ENCODE assay signal across 26 cellular contexts in the genomic region with DNA sequence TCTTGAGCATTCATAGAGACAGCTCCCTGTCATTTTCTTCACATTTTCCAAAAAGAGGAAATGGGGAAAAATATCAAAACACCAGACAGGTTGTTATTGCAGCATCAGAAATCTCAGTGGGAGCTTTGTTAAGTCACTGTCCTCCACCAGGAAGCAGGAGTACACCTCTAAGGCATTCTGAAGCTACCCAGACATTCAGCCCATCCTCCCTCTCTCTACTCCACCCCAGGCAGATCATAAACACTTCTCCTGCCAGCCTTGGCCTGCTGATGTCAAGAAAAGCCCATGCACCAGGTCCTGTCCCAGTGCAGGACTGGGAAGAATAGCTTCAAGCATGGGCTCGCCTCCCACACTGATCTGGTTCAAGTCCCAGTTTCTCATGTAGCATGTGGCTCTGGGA.
DNase-seq lines count a peak whose midpoint lies in the region; ATAC-seq and TF ChIP-seq lines count a peak whose summit lies in the region.
"Had no signal": no experiment of that assay in that cellular context is flagged by ENCODE, and none has a peak within 500 bp of the region (broad histone marks: within the 10 kb centered on the region; RNA-seq: fewer than 3 reads in every experiment).

No MANE protein-coding gene starts in this region.

- H3K9me3 ChIP-seq in SK-N-MC (ENCODE audit: low read depth, low read length) (no peaks in the 10 kb centered on the region), heart left ventricle (no peaks in the 10 kb centered on the region)
- H3K9me3 ChIP-seq: BLaER1, colonic mucosa, esophagus muscularis mucosa, lower lobe of right lung, MG63, suprapubic skin had no signal

- H3K9me3 Mint-ChIP-seq in activated naive CD4-positive, alpha-beta T cell treated with anti-CD3 and anti-CD28 coated beads, Interleukin-2, amount 50 U/mL, for 24 hours: peaks cover 6% of the 10 kb centered on the region
- H3K9me3 Mint-ChIP-seq in activated naive CD4-positive, alpha-beta T cell treated with anti-CD3 and anti-CD28 coated beads, Interleukin-2, amount 50 U/mL, for 72 hours: peaks cover 15 to 29% of the 10 kb centered on the region in 2 donors
- H3K9me3 Mint-ChIP-seq in stimulated activated naive CD8-positive, alpha-beta T cell treated with anti-CD3 and anti-CD28 coated beads, Interleukin-15, amount 100 ng/mL, for 72 hours: peaks cover 0 to 5% of the 10 kb centered on the region in 2 donors
- H3K9me3 Mint-ChIP-seq: nephron progenitor cell had no signal

- no peak overlapping the region for H3K9ac ChIP-seq in SK-N-MC (ENCODE audit: insufficient read length)
- H3K9ac ChIP-seq: BLaER1, parathyroid adenoma had no signal

- no peak for DNase-seq in activated naive CD4-positive, alpha-beta T cell (lab: John Stamatoyannopoulos, UW)
- no peak for DNase-seq in SK-N-MC (ENCODE audit: low read depth, low spot score)
- no peak for DNase-seq in activated naive CD4-positive, alpha-beta T cell treated with anti-CD3 and anti-CD28 coated beads, Interleukin-2, amount 50 U/mL, for 72 hours (ENCODE audit: low spot score in 2 of 2)
- no peak for DNase-seq in stimulated activated naive CD8-positive, alpha-beta T cell treated with anti-CD3 and anti-CD28 coated beads, Interleukin-15, amount 100 ng/mL, for 72 hours
- DNase-seq in heart left ventricle: no peak
- DNase-seq in NCI-H2107 (lab: John Stamatoyannopoulos, UW): no peak
- DNase-seq: activated gamma-delta T cell, aorta, colonic mucosa, foreskin keratinocyte, HCEC 1CT, lower lobe of right lung, MG63, NCI-H1105 treated with DMSO at 0.1 percent for 48 hours, NCI-H2029, NCI-H69, nephron progenitor cell, SIG-M5, SW 1271 had no signal

- peaks cover 0 to 2% (median 0%) of the 10 kb centered on the region in 9 donors for H3K27me3 ChIP-seq in heart left ventricle
- H3K27me3 ChIP-seq: BLaER1, colonic mucosa, esophagus muscularis mucosa, foreskin keratinocyte, MG63, suprapubic skin had no signal

- peak overlapping the region; percentile 39 for H3K4me3 Mint-ChIP-seq in activated naive CD4-positive, alpha-beta T cell treated with anti-CD3 and anti-CD28 coated beads, Interleukin-2, amount 50 U/mL, for 24 hours
- peak overlapping the region; percentile 45 to 52 for H3K4me3 Mint-ChIP-seq in stimulated activated naive CD8-positive, alpha-beta T cell treated with anti-CD3 and anti-CD28 coated beads, Interleukin-15, amount 100 ng/mL, for 72 hours
- H3K4me3 Mint-ChIP-seq: nephron progenitor cell had no signal

- H3K36me3 Mint-ChIP-seq in activated naive CD4-positive, alpha-beta T cell treated with anti-CD3 and anti-CD28 coated beads, Interleukin-2, amount 50 U/mL, for 24 hours: peaks cover 4% of the 10 kb centered on the region
- peaks cover 6 to 39% of the 10 kb centered on the region in 2 donors for H3K36me3 Mint-ChIP-seq in activated naive CD4-positive, alpha-beta T cell treated with anti-CD3 and anti-CD28 coated beads, Interleukin-2, amount 50 U/mL, for 72 hours

- WGBS in heart left ventricle, 4 donors: 64 to 86% (median 71%) methylated on average over 1 of the region's 1 CpG

- H3K27me3 Mint-ChIP-seq in activated naive CD4-positive, alpha-beta T cell treated with anti-CD3 and anti-CD28 coated beads, Interleukin-2, amount 50 U/mL, for 24 hours: no peaks in the 10 kb centered on the region
- H3K27me3 Mint-ChIP-seq in stimulated activated naive CD8-positive, alpha-beta T cell treated with anti-CD3 and anti-CD28 coated beads, Interleukin-15, amount 100 ng/mL, for 72 hours: no peaks in the 10 kb centered on the region

- no peak for TF ChIP-seq CTCF in heart left ventricle (IDR thresholded peaks at IDR 0.05)

- intact Hi-C loops in heart left ventricle (cut with DNase I): no loop called here

- H3K27ac Mint-ChIP-seq in activated naive CD4-positive, alpha-beta T cell treated with anti-CD3 and anti-CD28 coated beads, Interleukin-2, amount 50 U/mL, for 24 hours: peak overlapping the region; percentile 96
- H3K27ac Mint-ChIP-seq in activated naive CD4-positive, alpha-beta T cell treated with anti-CD3 and anti-CD28 coated beads, Interleukin-2, amount 50 U/mL, for 72 hours: peak overlapping the region; percentile 89 to 96
- H3K27ac Mint-ChIP-seq in stimulated activated naive CD8-positive, alpha-beta T cell treated with anti-CD3 and anti-CD28 coated beads, Interleukin-15, amount 100 ng/mL, for 72 hours: peak overlapping the region; percentile 93 to 94
- H3K27ac Mint-ChIP-seq: nephron progenitor cell had no signal

- H3K36me3 ChIP-seq in SK-N-MC (ENCODE audit: insufficient read depth, low read length) (no peaks in the 10 kb centered on the region), heart left ventricle (no peaks in the 10 kb centered on the region)
- H3K36me3 ChIP-seq: BLaER1, colonic mucosa, esophagus muscularis mucosa, lower lobe of right lung, MG63, suprapubic skin had no signal

- no peak for ATAC-seq in activated naive CD4-positive, alpha-beta T cell treated with anti-CD3 and anti-CD28 coated beads, Interleukin-2, amount 50 U/mL, for 72 hours
- no peak for ATAC-seq in stimulated activated naive CD8-positive, alpha-beta T cell treated with anti-CD3 and anti-CD28 coated beads, Interleukin-15, amount 100 ng/mL, for 72 hours
- ATAC-seq in heart left ventricle (no peak), GM18505 (IDR thresholded peaks at IDR 0.05; ENCODE audit: unreplicated experiment) (no peak)
- ATAC-seq: foreskin keratinocyte, K562, lower lobe of right lung had no signal

- H3K27ac ChIP-seq in SK-N-MC (peak overlapping the region; percentile 59; the same call in 1 of the 2 replicates), heart left ventricle (peak overlapping the region in 1 of 12 donors; percentile 37)
- H3K27ac ChIP-seq: BLaER1, esophagus muscularis mucosa, foreskin keratinocyte, lower lobe of right lung, parathyroid adenoma, suprapubic skin had no signal

- H3K4me3 ChIP-seq in SK-N-MC: no peak overlapping the region
- no peak overlapping the region for H3K4me3 ChIP-seq in heart left ventricle
- H3K4me3 ChIP-seq: BLaER1, colonic mucosa, esophagus muscularis mucosa, K562, lower lobe of right lung, MG63, suprapubic skin had no signal

- TF ChIP-seq POLR2A in heart left ventricle (IDR thresholded peaks at IDR 0.05) (no peak), GM18505 (IDR thresholded peaks at IDR 0.05; ENCODE audit: borderline replicate concordance, extremely low read depth, insufficient read depth, insufficient read length) (no peak)

- peaks cover 95% of the 10 kb centered on the region for H3K4me1 Mint-ChIP-seq in activated naive CD4-positive, alpha-beta T cell treated with anti-CD3 and anti-CD28 coated beads, Interleukin-2, amount 50 U/mL, for 24 hours
- H3K4me1 Mint-ChIP-seq in stimulated activated naive CD8-positive, alpha-beta T cell treated with anti-CD3 and anti-CD28 coated beads, Interleukin-15, amount 100 ng/mL, for 72 hours: peaks cover 62% of the 10 kb centered on the region
- H3K4me1 Mint-ChIP-seq: nephron progenitor cell had no signal

- H3K4me1 ChIP-seq in heart left ventricle: no peaks in the 10 kb centered on the region
- H3K4me1 ChIP-seq: BLaER1, colonic mucosa, esophagus muscularis mucosa, foreskin keratinocyte, lower lobe of right lung, parathyroid adenoma, suprapubic skin had no signal
